In the genomic region with DNA sequence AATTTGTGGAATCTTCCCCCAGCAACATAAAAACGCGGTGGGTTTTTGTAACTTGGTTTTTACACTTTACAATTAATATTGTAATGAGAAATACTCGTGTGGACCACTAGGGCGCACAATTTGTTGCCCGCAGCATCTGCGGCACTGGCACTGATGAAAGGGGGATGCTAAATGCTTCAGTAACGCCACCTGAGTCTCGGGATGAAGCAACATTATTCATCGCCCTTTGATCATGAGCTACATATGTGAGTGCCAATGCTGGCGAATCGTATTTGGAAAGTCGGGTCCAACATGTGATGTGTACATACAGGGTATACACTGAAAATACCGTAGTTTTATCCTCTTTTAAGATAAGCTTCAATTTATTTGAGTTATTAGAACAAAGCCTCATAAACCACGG, we compare ENCODE assay signal across 8 cellular contexts. TPM values are rescaled to one million over a fixed set of nuclear protein-coding genes. Genes with fewer than 3 reads are reported as not detected.
DNase-seq lines count a peak whose midpoint lies in the region; ATAC-seq and TF ChIP-seq lines count a peak whose summit lies in the region.

No MANE protein-coding gene starts in this region.

- no peak overlapping the region for H3K4me3 ChIP-seq in right atrium auricular region

- ATAC-seq in GM18520 (IDR thresholded peaks at IDR 0.05; ENCODE audit: unreplicated experiment) (peak; percentile 67), HG03432 (IDR thresholded peaks at IDR 0.05; ENCODE audit: unreplicated experiment) (peak; percentile 86)

- H3K9me3 ChIP-seq in right atrium auricular region = no peaks in the 10 kb centered on the region

- no peak overlapping the region for H3K27ac ChIP-seq in right atrium auricular region

- peak; percentile 43 for DNase-seq in AG08395 (ENCODE audit: low spot score)
- peak; percentile 25 to 60 for DNase-seq in SHP77 (lab: John Stamatoyannopoulos, UW)
- peak; percentile 55 for DNase-seq in activated naive CD4-positive, alpha-beta T cell treated with anti-CD3 and anti-CD28 coated beads, Interleukin-2, amount 50 U/mL, for 16 hours
- DNase-seq in right atrium auricular region (ENCODE audit: low spot score) = no peak
- peak; percentile 27 to 61 for DNase-seq in stimulated activated CD4-positive, alpha-beta T cell treated with anti-CD3 and anti-CD28 coated beads, Interleukin-4, amount 100 ng/mL, for 4 hours
- DNase-seq in HK-2 (ENCODE audit: unreplicated experiment) = no peak

- H3K27me3 ChIP-seq in right atrium auricular region = no peaks in the 10 kb centered on the region

- no peaks in the 10 kb centered on the region for H3K4me1 ChIP-seq in right atrium auricular region

- peak; percentile 50 to 73 for TF ChIP-seq CTCF in right atrium auricular region (IDR thresholded peaks at IDR 0.05)

- no peaks in the 10 kb centered on the region for H3K36me3 ChIP-seq in right atrium auricular region

RNA-seq across cellular contexts. Expression of a gene that starts 34.2 kb away (rescaled TPM):
- total RNA-seq in right atrium auricular region = 10 to 100 TPM; 57.3 to 64.7 TPM

Comparison
In these comparisons a context has a peak if more than half of its experiments do, and no peak if none do; other contexts are left out.
1. DNase-seq: peak in AG08395 (single experiment), SHP77 (2 of 2), activated naive CD4-positive, alpha-beta T cell treated with anti-CD3 and anti-CD28 coated beads, Interleukin-2, amount 50 U/mL, for 16 hours (single experiment) and stimulated activated CD4-positive, alpha-beta T cell treated with anti-CD3 and anti-CD28 coated beads, Interleukin-4, amount 100 ng/mL, for 4 hours (2 of 2); none in right atrium auricular region (single experiment) and HK-2 (single experiment).